In genomic region chr3:140941434-140942220, GRCh38 we compare ENCODE assay signal across 8 cellular contexts. TPM values are rescaled to one million over a fixed set of nuclear protein-coding genes. Genes with fewer than 3 reads are reported as not detected.
A peak's percentile ranks its signal among the peaks of the same experiment; 100 is the strongest.
DNase-seq lines count a peak whose midpoint lies in the region; ATAC-seq, FAIRE-seq and TF ChIP-seq lines count a peak whose summit lies in the region.

Gene SLC25A36, plus strand, starts transcription at chr3:140941836. Its CDS starts 219 bp downstream, at chr3:140942055.

- peak within 1 kb of the TSS; percentile 96 for H3K9ac ChIP-seq in smooth muscle cell (ENCODE audit: low read depth)

- H3K4me3 ChIP-seq in AG04449 (ENCODE audit: low read depth, low read length) (peak within 1 kb of the TSS; percentile 89), WI38 (ENCODE audit: low read depth, low read length) (peak within 1 kb of the TSS; percentile 91), bronchial epithelial cell (ENCODE audit: low read depth, low read length) (peak within 1 kb of the TSS; percentile 94), smooth muscle cell (peak within 1 kb of the TSS; percentile 93)

- H3K27me3 ChIP-seq in bronchial epithelial cell (ENCODE audit: control insufficient read depth, insufficient read depth, low read length) (no peaks in the 10 kb centered on the region), smooth muscle cell (ENCODE audit: low read depth) (no peaks in the 10 kb centered on the region)

- peak within 1 kb of the TSS; percentile 91 for H2AFZ ChIP-seq in smooth muscle cell (ENCODE audit: low read depth)

- no peaks in the 10 kb centered on the region for H3K9me3 ChIP-seq in smooth muscle cell (replicated peaks; ENCODE audit: low read depth)

- under 1% methylated on average over 63 of the region's 72 CpGs for WGBS in smooth muscle cell (ENCODE audit: low lambda C conversion rate)

- TF ChIP-seq CTCF in AG04449 (IDR thresholded peaks at IDR 0.05; ENCODE audit: insufficient read depth, low read length, missing control alignments) (peak; percentile 0), WI38 (IDR thresholded peaks at IDR 0.05; ENCODE audit: low read depth, low read length) (no peak), bronchial epithelial cell (IDR thresholded peaks at IDR 0.05; ENCODE audit: insufficient read depth, low read length, severe bottlenecking) (no peak), smooth muscle cell (IDR thresholded peaks at IDR 0.05; ENCODE audit: borderline replicate concordance, insufficient read depth, poor library complexity, severe bottlenecking) (no peak)

- POLR2A ChIA-PET in AG04449 (lab: Yijun Ruan, JAX), result no interaction called here

- FAIRE-seq in bronchial epithelial cell (lab: Jason Lieb, UNC), result no peak

- peaks cover 6% of the 10 kb centered on the region for H3F3A ChIP-seq in smooth muscle cell (ENCODE audit: low read depth)

- peak within 1 kb of the TSS; percentile 96 for H3K27ac ChIP-seq in smooth muscle cell (ENCODE audit: low read depth)

- H3K36me3 ChIP-seq in bronchial epithelial cell (ENCODE audit: control insufficient read depth, insufficient read depth, low read length) (no peaks in the 10 kb centered on the region), smooth muscle cell (ENCODE audit: low read depth) (no peaks in the 10 kb centered on the region)

- H3K4me1 ChIP-seq in smooth muscle cell (ENCODE audit: low read depth), result peaks cover 17% of the 10 kb centered on the region

- peaks cover 40% of the 10 kb centered on the region for H4K20me1 ChIP-seq in smooth muscle cell (ENCODE audit: low read depth)

- peaks cover 40% of the 10 kb centered on the region for H3K79me2 ChIP-seq in smooth muscle cell (ENCODE audit: low read depth)

- ATAC-seq in GM18907 (IDR thresholded peaks at IDR 0.05; ENCODE audit: unreplicated experiment), result peak; percentile 97
- ATAC-seq in HG03159 (IDR thresholded peaks at IDR 0.05; ENCODE audit: unreplicated experiment), result peak; percentile 95

- H3K4me2 ChIP-seq in smooth muscle cell, result peak within 1 kb of the TSS; percentile 94

- CTCF ChIA-PET in AG04449 (lab: Yijun Ruan, JAX), result interaction anchor here (0.9 to 2.5 kb wide), 2 partner anchors 43 to 291 kb away, joined by 3 to 6 read pairs; partner anchors contain the start of gene PXYLP1

- DNase-seq in AG04449 (ENCODE audit: low read depth, low spot score), result peak; percentile 80
- DNase-seq in NCI-H2227 treated with DMSO at 0.1 percent for 48 hours (lab: John Stamatoyannopoulos, UW), result peak; percentile 88
- peak; percentile 96 for DNase-seq in bronchial epithelial cell (ENCODE audit: low read depth)
- peak; percentile 95 for DNase-seq in iPS-NIHi7 (ENCODE audit: extremely low spot score)
- peak; percentile 80 for DNase-seq in smooth muscle cell (lab: John Stamatoyannopoulos, UW; ENCODE audit: unreplicated experiment)

RNA-seq across cellular contexts. Expression of gene SLC25A36, which starts in this region (rescaled TPM):
- 122 and 166 TPM in 2 replicates for total RNA-seq in bronchial epithelial cell
- total RNA-seq in smooth muscle cell, result 79.2 and 109 TPM in 2 replicates
- polyA plus RNA-seq in smooth muscle cell, result 27.6 and 31.2 TPM in 2 replicates

Comparison
In these comparisons a context has a peak if more than half of its experiments do, and no peak if none do; other contexts are left out.
1. Peak in every context shown above with its lines: DNase-seq, ATAC-seq, H3K4me3 ChIP-seq and H3K27ac ChIP-seq.